Comparison of ENCODE assay signal across 8 cellular contexts in genomic region chr16:69107311-69107962, GRCh38. TPM values are rescaled to one million over a fixed set of nuclear protein-coding genes. Genes with fewer than 3 reads are reported as not detected.
DNase-seq lines count a peak whose midpoint lies in the region; ATAC-seq and TF ChIP-seq lines count a peak whose summit lies in the region.

No MANE protein-coding gene starts in this region.

- no peaks in the 10 kb centered on the region for H3K9me3 ChIP-seq in lower lobe of right lung

- no peak overlapping the region for H3K27ac Mint-ChIP-seq in activated naive CD4-positive, alpha-beta T cell treated with anti-CD3 and anti-CD28 coated beads for 36 hours
- H3K27ac Mint-ChIP-seq in type B pancreatic cell = no peak overlapping the region

- DNase-seq in activated naive CD4-positive, alpha-beta T cell treated with anti-CD3 and anti-CD28 coated beads for 36 hours = no peak
- DNase-seq in activated naive CD4-positive, alpha-beta T cell (lab: John Stamatoyannopoulos, UW) = no peak
- DNase-seq in choroid plexus epithelial cell (ENCODE audit: low read depth) = no peak
- DNase-seq in lower lobe of right lung = peak; percentile 67
- DNase-seq in type B pancreatic cell (ENCODE audit: extremely low spot score, unreplicated experiment) = no peak
- no peak for DNase-seq in activated CD8-positive, alpha-beta memory T cell treated with anti-CD3 and anti-CD28 coated beads, Interleukin-2, amount 50 U/mL, for 48 hours
- no peak for DNase-seq in activated effector memory CD4-positive, alpha-beta T cell treated with anti-CD3 and anti-CD28 coated beads, Interleukin-2, amount 50 U/mL, for 16 hours

- peak overlapping the region; percentile 60 for H3K4me3 ChIP-seq in choroid plexus epithelial cell (ENCODE audit: low read depth, low read length)
- peak overlapping the region; percentile 57 for H3K4me3 ChIP-seq in lower lobe of right lung

- H3K27me3 ChIP-seq in lower lobe of right lung (ENCODE audit: low read depth) = peaks cover 18% of the 10 kb centered on the region

- peak; percentile 16 to 34 for ATAC-seq in lower lobe of right lung
- ATAC-seq in GM21576 (IDR thresholded peaks at IDR 0.05; ENCODE audit: unreplicated experiment) = no peak

- peaks cover 9% of the 10 kb centered on the region for H3K36me3 Mint-ChIP-seq in activated naive CD4-positive, alpha-beta T cell treated with anti-CD3 and anti-CD28 coated beads for 36 hours (ENCODE audit: low read depth)
- H3K36me3 Mint-ChIP-seq in type B pancreatic cell = peaks cover 4% of the 10 kb centered on the region

- peak overlapping the region; percentile 46 for H3K4me3 Mint-ChIP-seq in activated naive CD4-positive, alpha-beta T cell treated with anti-CD3 and anti-CD28 coated beads for 36 hours
- peak overlapping the region; percentile 83 for H3K4me3 Mint-ChIP-seq in type B pancreatic cell

- CTCF ChIA-PET in activated naive CD4-positive, alpha-beta T cell treated with anti-CD3 and anti-CD28 coated beads for 36 hours (lab: Charles Lee) = interaction anchor here (1.1 to 2.0 kb wide), 2 partner anchors 12 to 17 kb away, joined by 3 to 8 read pairs; no protein-coding TSS in a partner anchor

- H3K27ac ChIP-seq in lower lobe of right lung = no peak overlapping the region

- intact Hi-C loops in activated naive CD4-positive, alpha-beta T cell treated with anti-CD3 and anti-CD28 coated beads for 36 hours (cut with micrococcal nuclease) = loop anchor here (5.0 kb wide), 3 partner anchors 205 to 580 kb away; no protein-coding TSS in a partner anchor
- intact Hi-C loops in lower lobe of right lung (cut with DNase I) = no loop called here

- TF ChIP-seq CTCF in choroid plexus epithelial cell (conservative IDR thresholded peaks at IDR 0.05; ENCODE audit: low read depth, low read length) (no peak), lower lobe of right lung (IDR thresholded peaks at IDR 0.05) (no peak), type B pancreatic cell (conservative IDR thresholded peaks at IDR 0.05) (no peak)

- no peaks in the 10 kb centered on the region for H3K9me3 Mint-ChIP-seq in activated naive CD4-positive, alpha-beta T cell treated with anti-CD3 and anti-CD28 coated beads for 36 hours
- H3K9me3 Mint-ChIP-seq in type B pancreatic cell = no peaks in the 10 kb centered on the region

- peaks cover 26% of the 10 kb centered on the region for H3K36me3 ChIP-seq in lower lobe of right lung

- peaks cover 21% of the 10 kb centered on the region for H3K4me1 Mint-ChIP-seq in activated naive CD4-positive, alpha-beta T cell treated with anti-CD3 and anti-CD28 coated beads for 36 hours (ENCODE audit: low read depth)
- H3K4me1 Mint-ChIP-seq in type B pancreatic cell (ENCODE audit: unreplicated experiment) = peaks cover 18% of the 10 kb centered on the region

- peaks cover 26% of the 10 kb centered on the region for H3K27me3 Mint-ChIP-seq in activated naive CD4-positive, alpha-beta T cell treated with anti-CD3 and anti-CD28 coated beads for 36 hours (ENCODE audit: low read depth)
- peaks cover 54% of the 10 kb centered on the region for H3K27me3 Mint-ChIP-seq in type B pancreatic cell

- peaks cover 34% of the 10 kb centered on the region for H3K4me1 ChIP-seq in lower lobe of right lung

RNA-seq across cellular contexts. Expression of gene HAS3, which starts 2.0 kb away (rescaled TPM):
- under 1 TPM; 0.20 to 0.31 TPM for total RNA-seq in activated naive CD4-positive, alpha-beta T cell treated with anti-CD3 and anti-CD28 coated beads for 36 hours
- total RNA-seq in lower lobe of right lung (12.6 TPM), type B pancreatic cell (ENCODE audit: low replicate concordance) (1.5 and 3.7 TPM in 2 replicates)

RNA-seq across cellular contexts. Expression of gene CHTF8, which starts 25.0 kb away (rescaled TPM):
- 100 to 1,000 TPM; 114 to 117 TPM for total RNA-seq in activated naive CD4-positive, alpha-beta T cell treated with anti-CD3 and anti-CD28 coated beads for 36 hours
- total RNA-seq in lower lobe of right lung (126 TPM), type B pancreatic cell (ENCODE audit: low replicate concordance) (101 and 131 TPM in 2 replicates)

RNA-seq across cellular contexts. Expression of gene UTP4, which starts 25.0 kb away (rescaled TPM):
- 10 to 100 TPM; 62.6 to 69.8 TPM for total RNA-seq in activated naive CD4-positive, alpha-beta T cell treated with anti-CD3 and anti-CD28 coated beads for 36 hours
- total RNA-seq in lower lobe of right lung (26.4 TPM), type B pancreatic cell (ENCODE audit: low replicate concordance) (42.5 and 51.9 TPM in 2 replicates)
